26 cellular contexts compared by ENCODE assay signal in the genomic region with DNA sequence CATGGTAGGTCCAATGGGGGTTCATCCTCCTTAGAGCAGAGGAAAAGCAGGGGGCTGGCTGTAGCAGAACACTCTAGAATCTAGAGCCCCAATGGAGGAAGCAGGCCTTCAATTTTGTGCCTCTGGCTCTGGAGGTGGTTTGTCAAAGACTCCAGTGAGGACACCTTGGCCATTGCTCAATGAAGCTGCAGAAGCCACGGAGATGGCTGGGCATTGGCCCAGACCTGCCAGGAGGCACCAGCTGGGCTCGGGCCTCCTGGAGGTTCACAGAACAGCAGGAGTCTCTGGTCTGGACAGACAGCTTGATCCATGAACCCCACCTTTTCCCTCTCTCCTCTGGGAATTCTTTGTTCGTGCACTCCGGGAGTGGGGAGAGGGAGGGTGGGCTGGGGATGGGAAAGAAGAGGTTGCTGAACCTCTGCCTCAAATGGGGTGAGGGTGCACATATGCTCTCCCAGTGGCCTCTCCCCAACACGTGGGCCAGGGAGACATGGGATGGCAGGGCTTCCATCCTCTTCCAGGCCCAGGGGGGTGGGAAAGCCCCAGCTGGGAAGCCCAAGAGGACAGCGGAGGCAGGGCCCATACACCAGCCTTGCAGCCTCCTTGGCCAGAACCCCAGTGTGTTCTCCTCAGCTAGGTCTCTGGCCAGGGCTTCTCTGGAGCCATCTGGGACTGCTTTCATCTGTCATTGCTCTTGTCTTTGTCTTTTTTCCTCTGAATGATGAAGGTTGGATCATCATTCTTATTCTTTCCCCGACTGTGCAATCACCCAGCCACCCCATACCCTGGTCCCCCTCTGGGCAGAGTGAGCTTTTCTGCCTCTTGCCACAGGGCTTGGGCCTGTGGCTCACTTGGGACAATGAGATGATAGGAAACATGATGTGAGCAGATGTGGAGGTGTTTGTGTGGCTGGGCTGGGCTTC.
"Had no signal": no experiment of that assay in that cellular context is flagged by ENCODE, and none has a peak within 500 bp of the region (broad histone marks: within the 10 kb centered on the region; RNA-seq: fewer than 3 reads in every experiment).

No MANE protein-coding gene starts in this region.

- H3K27me3 ChIP-seq: brain microvascular endothelial cell had no signal

- H3K27ac ChIP-seq: brain microvascular endothelial cell had no signal

- H3K36me3 ChIP-seq: brain microvascular endothelial cell, WERI-Rb-1 had no signal

- DNase-seq: activated B cell treated with CpG ODN at 0.5 μM for 24 hours; activated CD4-positive, alpha-beta T cell treated with anti-CD3 and anti-CD28 coated beads for 48 hours; activated CD4-positive, alpha-beta T cell treated with anti-CD3 and anti-CD28 coated beads, Interleukin-2, amount 50 U/mL, for 1 hour; activated CD4-positive, alpha-beta T cell treated with anti-CD3 and anti-CD28 coated beads, Interleukin-2, amount 50 U/mL, for 48 hours; activated CD8-positive, alpha-beta memory T cell treated with anti-CD3 and anti-CD28 coated beads for 24 hours; activated CD8-positive, alpha-beta T cell treated with anti-CD3 and anti-CD28 coated beads for 36 hours; activated effector memory CD4-positive, alpha-beta T cell treated with Interleukin-2 at 50 U/mL for 16 hours; activated gamma-delta T cell treated with Interleukin-2 at 50 U/mL for 16 hours; activated naive CD4-positive, alpha-beta T cell treated with anti-CD3 and anti-CD28 coated beads, Interleukin-2, amount 50 U/mL, for 16 hours; activated naive CD4-positive, alpha-beta T cell treated with Interleukin-2 at 50 U/mL for 16 hours; activated T-cell treated with anti-CD3 and anti-CD28 coated beads, Interleukin-2, amount 50 U/mL, for 4 hours; amniotic stem cell; anterior cingulate cortex; brain microvascular endothelial cell; caudate nucleus; cortex of kidney; dermis blood vessel endothelial cell; effector CD4-positive, alpha-beta T cell; effector memory CD8-positive, alpha-beta T cell; foreskin fibroblast; T-helper 1 cell; T-helper 17 cell; T1000; WERI-Rb-1 had no signal

- ATAC-seq: activated CD4-positive, CD25-positive, alpha-beta regulatory T cell treated with anti-CD3 and anti-CD28 coated beads, Interleukin-2, amount 50 U/mL, for 24 hours; activated CD8-positive, alpha-beta T cell treated with anti-CD3 and anti-CD28 coated beads for 36 hours; activated T-cell treated with anti-CD3 and anti-CD28 coated beads, Interleukin-2, amount 50 U/mL, for 4 hours; activated T-helper 17 cell treated with anti-CD3 and anti-CD28 coated beads, Interleukin-2, amount 50 U/mL, for 72 hours; effector memory CD8-positive, alpha-beta T cell; T-helper 17 cell had no signal
